In genomic region chr9:18314321-18314720, GRCh38 we compare ENCODE assay signal across 28 cellular contexts.
"Had no signal": no experiment of that assay in that cellular context is flagged by ENCODE, and none has a peak within 500 bp of the region (broad histone marks: within the 10 kb centered on the region; RNA-seq: fewer than 3 reads in every experiment).

No MANE protein-coding gene starts in this region.

- H3K27me3 ChIP-seq: breast epithelium, MG63, SJSA1 had no signal

- H3K4me3 Mint-ChIP-seq: activated CD8-positive, alpha-beta memory T cell treated with anti-CD3 and anti-CD28 coated beads, Interleukin-2, amount 10 ng/mL, durations not matched to agents 7 days and 5 days; activated naive CD4-positive, alpha-beta T cell treated with anti-CD3 and anti-CD28 coated beads for 36 hours; activated naive CD8-positive, alpha-beta T cell; activated T-cell treated with anti-CD3 and anti-CD28 coated beads, Interleukin-2, amount 50 U/mL, for 4 hours; T-helper 1 cell treated with Interleukin-12 subunit alpha and Interleukin-12 subunit beta and Interleukin-4 antibody, amounts not matched to agents 30 μg/mL and 1 μg/mL, for 36 hours had no signal

- H3K27ac ChIP-seq: breast epithelium, RWPE1, SJSA1 had no signal

- DNase-seq: activated CD4-positive, alpha-beta T cell treated with anti-CD3 and anti-CD28 coated beads for 48 hours; activated CD4-positive, alpha-beta T cell treated with anti-CD3 and anti-CD28 coated beads, Interleukin-2, amount 50 U/mL, for 4 hours; activated CD8-positive, alpha-beta memory T cell treated with anti-CD3 and anti-CD28 coated beads, Interleukin-2, amount 10 ng/mL, durations not matched to agents 7 days and 5 days; activated gamma-delta T cell; activated naive CD4-positive, alpha-beta T cell treated with anti-CD3 and anti-CD28 coated beads for 36 hours; activated T-cell treated with anti-CD3 and anti-CD28 coated beads, Interleukin-2, amount 50 U/mL, for 4 hours; central memory CD4-positive, alpha-beta T cell; MG63; MV-4-11; NCI-H1092 treated with DMSO at 0.1 percent for 48 hours; NCI-H1417 treated with DMSO at 0.1 percent for 48 hours; NCI-H1694; NCI-H2029; NCI-H2107; NCI-H2171 treated with DMSO at 0.1 percent for 48 hours; NCI-H226; NCI-H510A; NCI-H526 treated with DMSO at 0.1 percent for 48 hours; NCI-H82; SHP77; SW 1271 had no signal

- H3K27ac Mint-ChIP-seq: activated CD8-positive, alpha-beta memory T cell treated with anti-CD3 and anti-CD28 coated beads, Interleukin-2, amount 10 ng/mL, durations not matched to agents 7 days and 5 days; activated naive CD4-positive, alpha-beta T cell treated with anti-CD3 and anti-CD28 coated beads for 36 hours; activated naive CD8-positive, alpha-beta T cell; T-helper 1 cell treated with Interleukin-12 subunit alpha and Interleukin-12 subunit beta and Interleukin-4 antibody, amounts not matched to agents 30 μg/mL and 1 μg/mL, for 36 hours had no signal

- H3K4me3 ChIP-seq: breast epithelium, MG63, SJSA1 had no signal

- ATAC-seq: activated CD4-positive, CD25-positive, alpha-beta regulatory T cell treated with anti-CD3 and anti-CD28 coated beads, Interleukin-2, amount 50 U/mL, for 24 hours; activated CD8-positive, alpha-beta memory T cell treated with anti-CD3 and anti-CD28 coated beads, Interleukin-2, amount 10 ng/mL, durations not matched to agents 7 days and 5 days; activated T-cell treated with anti-CD3 and anti-CD28 coated beads, Interleukin-2, amount 50 U/mL, for 4 hours; SK-N-SH treated with all-trans-retinoic acid at 6 μM for 48 hours had no signal

- H3K4me1 Mint-ChIP-seq: activated CD8-positive, alpha-beta memory T cell treated with anti-CD3 and anti-CD28 coated beads, Interleukin-2, amount 10 ng/mL, durations not matched to agents 7 days and 5 days had no signal

- H3K27me3 Mint-ChIP-seq: activated CD8-positive, alpha-beta memory T cell treated with anti-CD3 and anti-CD28 coated beads, Interleukin-2, amount 10 ng/mL, durations not matched to agents 7 days and 5 days; activated naive CD8-positive, alpha-beta T cell had no signal

- H3K36me3 ChIP-seq: breast epithelium, MG63, SJSA1 had no signal

- H3K36me3 Mint-ChIP-seq: activated CD8-positive, alpha-beta memory T cell treated with anti-CD3 and anti-CD28 coated beads, Interleukin-2, amount 10 ng/mL, durations not matched to agents 7 days and 5 days; activated naive CD8-positive, alpha-beta T cell had no signal

- H3K9me3 ChIP-seq: breast epithelium, MG63, SJSA1 had no signal

- H3K4me1 ChIP-seq: breast epithelium, SJSA1 had no signal
